In the genomic region with DNA sequence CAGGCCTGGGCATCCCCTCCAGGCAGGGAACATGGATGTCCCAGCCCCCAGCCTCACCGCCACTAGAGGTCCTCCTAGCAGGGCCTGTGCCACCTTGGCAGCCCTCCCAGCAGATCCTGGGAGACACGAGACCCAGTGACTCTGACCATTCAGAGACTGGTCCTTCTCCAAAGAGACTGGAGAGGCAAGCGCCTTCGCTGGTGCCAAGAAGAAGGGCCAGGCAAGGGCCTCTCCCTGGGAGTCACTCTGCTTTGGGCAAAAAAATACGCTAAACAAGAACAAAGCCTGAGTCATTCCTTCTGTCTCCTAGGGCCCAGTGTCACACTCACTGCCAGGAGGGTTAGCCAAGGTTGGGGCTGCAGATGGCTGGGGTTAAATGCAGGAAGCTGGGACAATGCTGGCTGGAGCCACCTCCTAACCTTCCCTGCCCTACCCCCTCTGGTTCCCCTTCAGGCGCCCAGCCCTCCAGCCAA, we compare ENCODE assay signal across 10 cellular contexts. TPM values are rescaled to one million over a fixed set of nuclear protein-coding genes. Genes with fewer than 3 reads are reported as not detected.
DNase-seq lines count a peak whose midpoint lies in the region; ATAC-seq and TF ChIP-seq lines count a peak whose summit lies in the region.
"Had no signal": no experiment of that assay in that cellular context is flagged by ENCODE, and none has a peak within 500 bp of the region (broad histone marks: within the 10 kb centered on the region; RNA-seq: fewer than 3 reads in every experiment).

No MANE protein-coding gene starts in this region.

- H3K4me3 ChIP-seq in GM12864 (ENCODE audit: low read depth, low read length), result no peak overlapping the region

- H3K4me1 Mint-ChIP-seq in progenitor cell of endocrine pancreas (ENCODE audit: low read depth), result no peaks in the 10 kb centered on the region

- TF ChIP-seq CTCF in GM12864 (IDR thresholded peaks at IDR 0.05; ENCODE audit: low read depth, low read length, missing control alignments) (peak; percentile 16), progenitor cell of endocrine pancreas (IDR thresholded peaks at IDR 0.05; ENCODE audit: unreplicated experiment) (peak; percentile 22)

- no peak overlapping the region for H3K27ac Mint-ChIP-seq in progenitor cell of endocrine pancreas
- H3K27ac Mint-ChIP-seq: T-helper 1 cell treated with Interleukin-12 subunit alpha and Interleukin-12 subunit beta and Interleukin-4 antibody, amounts not matched to agents 30 μg/mL and 1 μg/mL, for 36 hours had no signal

- DNase-seq in GM12864 (ENCODE audit: low read depth), result no peak
- DNase-seq in NCI-H69 (lab: John Stamatoyannopoulos, UW), result peak; percentile 22
- DNase-seq in fibroblast of gingiva (ENCODE audit: low read depth), result peak; percentile 86
- no peak for DNase-seq in progenitor cell of endocrine pancreas (ENCODE audit: low spot score, unreplicated experiment)
- DNase-seq in MV-4-11 (lab: John Stamatoyannopoulos, UW), result no peak
- DNase-seq in NOMO-1 treated with dmso at 0.1 percent for 144 hours (lab: John Stamatoyannopoulos, UW; ENCODE audit: unreplicated experiment), result no peak
- no peak for DNase-seq in RKO (ENCODE audit: low spot score)

- H3K36me3 Mint-ChIP-seq in progenitor cell of endocrine pancreas (ENCODE audit: insufficient read depth), result no peaks in the 10 kb centered on the region

- no peak for ATAC-seq in HG02938 (IDR thresholded peaks at IDR 0.05; ENCODE audit: unreplicated experiment)

- H3K9me3 Mint-ChIP-seq in progenitor cell of endocrine pancreas (ENCODE audit: low read depth), result no peaks in the 10 kb centered on the region
- H3K9me3 Mint-ChIP-seq: T-helper 1 cell treated with Interleukin-12 subunit alpha and Interleukin-12 subunit beta and Interleukin-4 antibody, amounts not matched to agents 30 μg/mL and 1 μg/mL, for 36 hours had no signal

- H3K27me3 Mint-ChIP-seq in progenitor cell of endocrine pancreas, result peaks cover 8% of the 10 kb centered on the region

- H3K4me3 Mint-ChIP-seq in progenitor cell of endocrine pancreas (ENCODE audit: low read depth), result no peak overlapping the region
- H3K4me3 Mint-ChIP-seq: T-helper 1 cell treated with Interleukin-12 subunit alpha and Interleukin-12 subunit beta and Interleukin-4 antibody, amounts not matched to agents 30 μg/mL and 1 μg/mL, for 36 hours had no signal

RNA-seq across cellular contexts. Expression of a gene that starts 35.3 kb away (rescaled TPM):
- total RNA-seq in progenitor cell of endocrine pancreas, result not detected in 2 replicates
- total RNA-seq: subcutaneous adipose tissue had no signal

Comparison
In these comparisons a context has a peak if more than half of its experiments do, and no peak if none do; other contexts are left out.
1. DNase-seq: peak in NCI-H69 (single experiment) and fibroblast of gingiva (single experiment); none in GM12864 (single experiment), progenitor cell of endocrine pancreas (single experiment), MV-4-11 (single experiment), NOMO-1 treated with dmso at 0.1 percent for 144 hours (single experiment) and RKO (single experiment).